ENCODE assay signal across 1 cellular context in genomic region chr20:4052139-4052480, GRCh38.
TF ChIP-seq lines count a peak whose summit lies in the region.

No MANE protein-coding gene starts in this region.

TF ChIP-seq in IMR-90, 13 proteins besides CTCF, POLR2A, EP300 and RAD21 (continued from another document):
- TF ChIP-seq FOS (IDR thresholded peaks at IDR 0.05; ENCODE audit: low read depth, low read length) (no peak), ELK1 (IDR thresholded peaks at IDR 0.05; ENCODE audit: borderline replicate concordance, low read depth, low read length) (no peak), RFX5 (IDR thresholded peaks at IDR 0.05; ENCODE audit: low read depth, low read length) (no peak), BHLHE40 (IDR thresholded peaks at IDR 0.05; ENCODE audit: low read depth, low read length) (no peak), RCOR1 (IDR thresholded peaks at IDR 0.05; ENCODE audit: insufficient replicate concordance, low read length) (no peak), MAFK (IDR thresholded peaks at IDR 0.05; ENCODE audit: low read depth, low read length) (no peak), CEBPB (IDR thresholded peaks at IDR 0.05; ENCODE audit: low read depth, low read length) (no peak), SMC3 (IDR thresholded peaks at IDR 0.05; ENCODE audit: low read depth, low read length) (no peak), MAZ (IDR thresholded peaks at IDR 0.05; ENCODE audit: borderline replicate concordance, low read depth, low read length) (no peak)
